26 cellular contexts compared by ENCODE assay signal in the genomic region with DNA sequence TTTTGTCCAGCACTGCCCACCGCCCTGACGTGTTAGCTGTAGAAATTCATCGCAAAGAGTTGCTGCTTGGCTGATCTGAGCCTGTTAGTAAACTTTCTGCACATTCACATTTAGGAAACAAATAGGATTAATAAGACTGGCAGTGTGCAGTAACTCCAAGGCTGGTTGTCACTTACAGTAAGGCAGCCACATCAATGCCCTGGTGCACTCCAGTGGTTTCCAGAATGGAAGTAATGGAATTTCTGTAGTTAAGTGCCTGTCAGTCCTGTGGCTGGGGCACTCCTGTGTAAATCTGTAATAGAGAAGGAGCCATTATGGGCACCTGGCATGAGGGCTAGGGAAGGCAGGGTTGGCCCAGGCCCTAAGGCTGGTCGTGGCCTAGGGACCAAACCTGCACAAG.
DNase-seq lines count a peak whose midpoint lies in the region; FAIRE-seq and TF ChIP-seq lines count a peak whose summit lies in the region.
"Had no signal": no experiment of that assay in that cellular context is flagged by ENCODE, and none has a peak within 500 bp of the region (broad histone marks: within the 10 kb centered on the region; RNA-seq: fewer than 3 reads in every experiment).

No MANE protein-coding gene starts in this region.

- no peaks in the 10 kb centered on the region for H3K9me3 Mint-ChIP-seq in activated CD4-positive, alpha-beta T cell treated with anti-CD3 and anti-CD28 coated beads, Interleukin-2, amount 10 ng/mL, durations not matched to agents 24 days and 14 days
- no peaks in the 10 kb centered on the region; a peak in 1 of 5 replicates for H3K9me3 Mint-ChIP-seq in H9
- no peaks in the 10 kb centered on the region for H3K9me3 Mint-ChIP-seq in astrocyte (ENCODE audit: unreplicated experiment)
- no peaks in the 10 kb centered on the region for H3K9me3 Mint-ChIP-seq in osteocyte (ENCODE audit: unreplicated experiment)
- H3K9me3 Mint-ChIP-seq: activated B cell treated with CpG ODN at 0.5 μM for 24 hours, immature natural killer cell, naive B cell had no signal

- no peak overlapping the region for H3K27ac ChIP-seq in H9 (ENCODE audit: insufficient read length, low read depth, low read length)
- no peak overlapping the region for H3K27ac ChIP-seq in astrocyte (ENCODE audit: low read depth, low read length)
- H3K27ac ChIP-seq in transverse colon, result no peak overlapping the region
- H3K27ac ChIP-seq: colonic mucosa, foreskin keratinocyte, right atrium auricular region, spleen had no signal

- no peak overlapping the region for H2BK15ac ChIP-seq in H9 (ENCODE audit: low read depth, low read length)

- no peaks in the 10 kb centered on the region for H3K79me1 ChIP-seq in H9 (ENCODE audit: insufficient read depth, low read depth, low read length, poor library complexity, severe bottlenecking)

- no peak overlapping the region for H2BK120ac ChIP-seq in H9 (ENCODE audit: low read depth, low read length, poor library complexity, severe bottlenecking)

- H4K91ac ChIP-seq in H9 (ENCODE audit: insufficient read length, low read depth, low read length), result no peak overlapping the region

- H2AFZ ChIP-seq in H9 (ENCODE audit: low read length), result no peak overlapping the region
- no peak overlapping the region for H2AFZ ChIP-seq in astrocyte (ENCODE audit: low read depth, low read length)

- no CpG with 5 or more reads among the region's 4 CpGs for WGBS in H9 (ENCODE audit: extremely low coverage, insufficient read length, low lambda C conversion rate)
- 80 to 88% methylated on average over 4 of the region's 4 CpGs for WGBS in transverse colon (ENCODE audit: low coverage in 1 of 2), 2 donors

- H2AK5ac ChIP-seq in H9 (ENCODE audit: insufficient read length, low read length), result no peak overlapping the region

- no peaks in the 10 kb centered on the region for H4K20me1 ChIP-seq in H9 (ENCODE audit: control insufficient read depth, insufficient read depth, insufficient read length)
- no peaks in the 10 kb centered on the region for H4K20me1 ChIP-seq in astrocyte (ENCODE audit: insufficient read depth, low read length)

- no peak overlapping the region for H3K4ac ChIP-seq in H9 (ENCODE audit: low read depth, low read length)

- no peaks in the 10 kb centered on the region for H3K23me2 ChIP-seq in H9 (ENCODE audit: insufficient read length, low read depth, low read length, poor library complexity, severe bottlenecking)

- FAIRE-seq in astrocyte (lab: Jason Lieb, UNC), result no peak
- FAIRE-seq: H54 had no signal

- H3T11ph ChIP-seq in H9 (ENCODE audit: low read length), result no peak overlapping the region

- H3K4me2 ChIP-seq in H9 (ENCODE audit: insufficient read depth, insufficient read length, low read length), result no peak overlapping the region
- peak overlapping the region; percentile 50 for H3K4me2 ChIP-seq in astrocyte (ENCODE audit: low read length)

- H3K79me2 ChIP-seq in H9 (ENCODE audit: insufficient read depth, low read length) (no peaks in the 10 kb centered on the region), astrocyte (ENCODE audit: insufficient read depth, low read length) (no peaks in the 10 kb centered on the region)

- H4K5ac ChIP-seq in H9 (ENCODE audit: insufficient read length, low read depth, low read length), result no peak overlapping the region

- no peak overlapping the region for H2BK12ac ChIP-seq in H9 (ENCODE audit: insufficient read length, low read depth, low read length)

- no peak overlapping the region for H2BK20ac ChIP-seq in H9 (ENCODE audit: low read depth, low read length, poor library complexity, severe bottlenecking)

- H3K9me3 ChIP-seq in H9 (ENCODE audit: control insufficient read depth, low read depth, low read length) (no peaks in the 10 kb centered on the region), astrocyte (ENCODE audit: insufficient read depth, low read depth, low read length) (no peaks in the 10 kb centered on the region), transverse colon (no peaks in the 10 kb centered on the region)
- H3K9me3 ChIP-seq: colonic mucosa, right atrium auricular region, spleen had no signal

- H3K4me1 Mint-ChIP-seq in activated CD4-positive, alpha-beta T cell treated with anti-CD3 and anti-CD28 coated beads, Interleukin-2, amount 10 ng/mL, durations not matched to agents 24 days and 14 days, result peaks cover 20% of the 10 kb centered on the region
- H3K4me1 Mint-ChIP-seq in H9, result peaks cover 0 to 4% of the 10 kb centered on the region in 2 experiments; a peak in 1 of 4 replicates
- H3K4me1 Mint-ChIP-seq in astrocyte (ENCODE audit: low read depth, unreplicated experiment), result peaks cover 32% of the 10 kb centered on the region
- peaks cover 33% of the 10 kb centered on the region for H3K4me1 Mint-ChIP-seq in osteocyte (ENCODE audit: unreplicated experiment)
- H3K4me1 Mint-ChIP-seq: immature natural killer cell had no signal

- no peak overlapping the region for H2BK5ac ChIP-seq in H9 (ENCODE audit: insufficient read length, low read length)

- no peaks in the 10 kb centered on the region for H3K4me1 ChIP-seq in H9 (ENCODE audit: insufficient read depth, low read length)
- peaks cover 25% of the 10 kb centered on the region for H3K4me1 ChIP-seq in astrocyte (ENCODE audit: insufficient read depth, low read length)
- H3K4me1 ChIP-seq in transverse colon, result no peaks in the 10 kb centered on the region
- H3K4me1 ChIP-seq: colonic mucosa, right atrium auricular region had no signal

- peaks cover 74% of the 10 kb centered on the region for H3K36me3 Mint-ChIP-seq in activated CD4-positive, alpha-beta T cell treated with anti-CD3 and anti-CD28 coated beads, Interleukin-2, amount 10 ng/mL, durations not matched to agents 24 days and 14 days (ENCODE audit: low read depth)
- no peaks in the 10 kb centered on the region for H3K36me3 Mint-ChIP-seq in H9 (ENCODE audit: insufficient read depth in 1 of 3, low read depth in 3 of 3)
- peaks cover 1% of the 10 kb centered on the region for H3K36me3 Mint-ChIP-seq in astrocyte (ENCODE audit: low read depth, unreplicated experiment)
- H3K36me3 Mint-ChIP-seq in osteocyte (ENCODE audit: unreplicated experiment), result no peaks in the 10 kb centered on the region

- no peak overlapping the region for H3K4me3 Mint-ChIP-seq in activated CD4-positive, alpha-beta T cell treated with anti-CD3 and anti-CD28 coated beads, Interleukin-2, amount 10 ng/mL, durations not matched to agents 24 days and 14 days
- H3K4me3 Mint-ChIP-seq in H9 (no peak overlapping the region), astrocyte (ENCODE audit: unreplicated experiment) (peak overlapping the region; percentile 51), osteocyte (ENCODE audit: unreplicated experiment) (no peak overlapping the region)
- H3K4me3 Mint-ChIP-seq: activated B cell treated with CpG ODN at 0.5 μM for 24 hours; activated CD8-positive, alpha-beta T cell treated with anti-CD3 and anti-CD28 coated beads, Interleukin-2, amount 10 ng/mL, durations not matched to agents 7 days and 5 days; immature natural killer cell; naive B cell had no signal

- no peak overlapping the region for H3K56ac ChIP-seq in H9 (ENCODE audit: insufficient read length, low read depth, low read length)

- no peak for TF ChIP-seq POLR2A in transverse colon (IDR thresholded peaks at IDR 0.05)

- H3K27me3 Mint-ChIP-seq in activated CD4-positive, alpha-beta T cell treated with anti-CD3 and anti-CD28 coated beads, Interleukin-2, amount 10 ng/mL, durations not matched to agents 24 days and 14 days, result no peaks in the 10 kb centered on the region
- H3K27me3 Mint-ChIP-seq in H9 (ENCODE audit: low read depth), result no peaks in the 10 kb centered on the region
- H3K27me3 Mint-ChIP-seq in astrocyte (ENCODE audit: low read depth, unreplicated experiment), result no peaks in the 10 kb centered on the region
- H3K27me3 Mint-ChIP-seq in osteocyte (ENCODE audit: unreplicated experiment), result no peaks in the 10 kb centered on the region
- H3K27me3 Mint-ChIP-seq: activated B cell treated with CpG ODN at 0.5 μM for 24 hours, naive B cell had no signal

- peak overlapping the region; percentile 43 for H3K27ac Mint-ChIP-seq in activated CD4-positive, alpha-beta T cell treated with anti-CD3 and anti-CD28 coated beads, Interleukin-2, amount 10 ng/mL, durations not matched to agents 24 days and 14 days
- peak overlapping the region in 2 of 3 experiments; percentile 17 to 27; a peak in 2 of 7 replicates for H3K27ac Mint-ChIP-seq in H9
- H3K27ac Mint-ChIP-seq in astrocyte (ENCODE audit: unreplicated experiment), result no peak overlapping the region
- H3K27ac Mint-ChIP-seq in osteocyte (ENCODE audit: unreplicated experiment), result peak overlapping the region; percentile 75
- H3K27ac Mint-ChIP-seq: activated B cell treated with CpG ODN at 0.5 μM for 24 hours; activated CD8-positive, alpha-beta T cell treated with anti-CD3 and anti-CD28 coated beads, Interleukin-2, amount 10 ng/mL, durations not matched to agents 7 days and 5 days had no signal

- H3K18ac ChIP-seq in H9 (ENCODE audit: insufficient read length, low read depth, low read length), result no peak overlapping the region

- no peak overlapping the region for H3K23ac ChIP-seq in H9 (ENCODE audit: insufficient read length, low read depth, low read length)

- H3K14ac ChIP-seq in H9 (ENCODE audit: insufficient read depth, low read length), result no peak overlapping the region

- in situ Hi-C loops in transverse colon (cut with MboI; ENCODE audit: low pct_ligation_motif_present in 1 of 4, low pct_unique_long_range_greater_than_20kb in 1 of 4, low sequenced_read_pairs in 3 of 4), result no loop called here

- H3K9ac ChIP-seq in H9 (ENCODE audit: extremely low read depth, insufficient read length, low read length), result no peak overlapping the region
- H3K9ac ChIP-seq in astrocyte (ENCODE audit: low read length), result no peak overlapping the region

- intact Hi-C loops in activated CD4-positive, alpha-beta T cell treated with anti-CD3 and anti-CD28 coated beads, Interleukin-2, amount 10 ng/mL, durations not matched to agents 24 days and 14 days (cut with micrococcal nuclease), result loop anchor here (10.0 kb wide), 1 partner anchor 277 kb away; the partner anchor contains the start of gene INSYN2B
- intact Hi-C loops in transverse colon (cut with DNase I; ENCODE audit: low total_unique reads), result no loop called here

- no peak for DNase-seq in activated CD4-positive, alpha-beta T cell treated with anti-CD3 and anti-CD28 coated beads, Interleukin-2, amount 10 ng/mL, durations not matched to agents 24 days and 14 days
- DNase-seq in activated CD4-positive, alpha-beta T cell treated with anti-CD3 and anti-CD28 coated beads, Interleukin-2, amount 50 U/mL, for 4 hours, result no peak
- DNase-seq in H9 (no peak), astrocyte (ENCODE audit: low read depth) (no peak), osteocyte (ENCODE audit: extremely low spot score, unreplicated experiment) (no peak), HPDE6-E6E7 (ENCODE audit: extremely low spot score) (no peak), transverse colon (no peak)
- DNase-seq in activated CD4-positive, CD25-positive, alpha-beta regulatory T cell treated with anti-CD3 and anti-CD28 coated beads, Interleukin-2, amount 50 U/mL, for 72 hours, result no peak
- DNase-seq: activated B cell treated with CpG ODN at 0.5 μM for 24 hours; activated CD8-positive, alpha-beta T cell treated with anti-CD3 and anti-CD28 coated beads, Interleukin-2, amount 10 ng/mL, durations not matched to agents 7 days and 5 days; activated naive CD4-positive, alpha-beta T cell treated with Interleukin-2 at 50 U/mL for 16 hours; amygdala; colonic mucosa; effector CD8-positive, alpha-beta T cell; foreskin keratinocyte; hippocampal formation; immature natural killer cell; naive B cell; NCI-H2029 treated with DMSO at 0.1 percent for 48 hours; NCI-H526 treated with DMSO at 0.1 percent for 48 hours; nucleus accumbens; SHP77 treated with DMSO at 0.1 percent for 48 hours; spleen; trophoblast cell had no signal

- H3K4me3 ChIP-seq in astrocyte (ENCODE audit: insufficient read depth, low read depth, low read length) (no peak overlapping the region), transverse colon (no peak overlapping the region)
- H3K4me3 ChIP-seq: colonic mucosa, right atrium auricular region, spleen had no signal

- H3K36me3 ChIP-seq in astrocyte (ENCODE audit: insufficient read depth, low read length) (no peaks in the 10 kb centered on the region), transverse colon (no peaks in the 10 kb centered on the region)
- H3K36me3 ChIP-seq: colonic mucosa, right atrium auricular region had no signal

- no peak overlapping the region for H4K8ac ChIP-seq in H9 (replicated peaks; ENCODE audit: insufficient read length, low read depth, low read length)

- TF ChIP-seq CTCF in H9 (conservative IDR thresholded peaks at IDR 0.05) (no peak), astrocyte (IDR thresholded peaks at IDR 0.05; ENCODE audit: insufficient read depth, low read depth, low read length) (no peak), osteocyte (IDR thresholded peaks at IDR 0.05) (no peak), transverse colon (IDR thresholded peaks at IDR 0.05) (no peak)

- TF ChIP-seq EP300 in transverse colon (IDR thresholded peaks at IDR 0.05; ENCODE audit: low read depth), result no peak

- H3K27me3 ChIP-seq in H9 (ENCODE audit: insufficient read depth, low read length) (no peaks in the 10 kb centered on the region), astrocyte (ENCODE audit: insufficient read depth, low read length) (no peaks in the 10 kb centered on the region), transverse colon (no peaks in the 10 kb centered on the region)
- H3K27me3 ChIP-seq: colonic mucosa, foreskin keratinocyte, right atrium auricular region, spleen had no signal
